In the genomic region with DNA sequence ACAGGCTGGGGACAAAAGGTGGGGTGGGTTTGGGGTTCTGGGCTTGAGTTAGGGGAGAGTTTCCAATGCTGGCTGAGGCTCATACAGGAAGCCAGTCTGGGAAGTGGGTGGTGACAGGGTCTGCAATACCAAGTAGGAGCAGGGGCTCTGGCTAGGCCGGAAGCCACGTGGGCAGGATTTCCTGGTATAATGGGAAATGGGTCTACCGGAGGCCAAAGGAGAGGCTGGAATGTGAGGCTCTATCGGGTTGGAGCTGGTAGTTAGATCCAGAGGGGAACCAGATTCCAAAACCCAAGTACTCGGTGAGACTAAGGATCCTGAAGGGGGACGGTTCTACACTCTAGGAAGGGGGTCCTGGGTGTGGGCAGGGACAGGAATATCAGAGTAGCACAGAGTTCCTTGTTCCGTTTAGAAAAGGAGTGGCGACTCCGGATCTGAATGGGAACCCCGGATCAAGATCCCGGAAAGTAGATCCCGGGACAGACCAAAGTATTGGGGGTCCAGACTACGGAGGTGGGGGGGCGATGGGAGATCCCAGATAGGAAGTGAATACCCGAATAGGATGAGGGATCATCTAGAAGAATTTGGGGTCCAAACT, we compare ENCODE assay signal across 8 cellular contexts. TPM values are rescaled to one million over a fixed set of nuclear protein-coding genes. Genes with fewer than 3 reads are reported as not detected.
A peak's percentile ranks its signal among the peaks of the same experiment; 100 is the strongest.
DNase-seq lines count a peak whose midpoint lies in the region; ATAC-seq, FAIRE-seq and TF ChIP-seq lines count a peak whose summit lies in the region.

No MANE protein-coding gene starts in this region.

- no peaks in the 10 kb centered on the region for H3K36me3 Mint-ChIP-seq in type B pancreatic cell

- CTCF ChIA-PET in GM12878 (lab: Yijun Ruan, JAX): interaction anchor here (0.6 to 28.5 kb wide), 6 partner anchors 12 to 299 kb away, joined by 4 to 1053 read pairs (median 12); partner anchors contain the start of gene PDE4A

- DNase-seq in Jurkat, Clone E6-1 (ENCODE audit: low read depth, low spot score): no peak
- DNase-seq in GM12878 (ENCODE audit: low read depth, low spot score): no peak
- peak; percentile 50 for DNase-seq in left kidney (ENCODE audit: low read depth, low spot score)
- DNase-seq in type B pancreatic cell (ENCODE audit: extremely low spot score, unreplicated experiment): no peak
- no peak for DNase-seq in activated CD8-positive, alpha-beta memory T cell treated with anti-CD3 and anti-CD28 coated beads, Interleukin-2, amount 50 U/mL, for 4 hours
- DNase-seq in midbrain (lab: John Stamatoyannopoulos, UW): no peak

- peak overlapping the region; percentile 91 for H3K4me2 ChIP-seq in GM12878 (ENCODE audit: control insufficient read depth, insufficient read depth)

- TF ChIP-seq CTCF in C4-2B (conservative IDR thresholded peaks at IDR 0.05) (no peak), GM12878 (IDR thresholded peaks at IDR 0.05 in 2 of 3, conservative IDR thresholded peaks at IDR 0.05 in 1 of 3; ENCODE audit: control insufficient read depth in 2 of 3, extremely low read depth in 1 of 3, insufficient read depth in 1 of 3, low read depth in 3 of 3, low read length in 3 of 3) (no peak), type B pancreatic cell (conservative IDR thresholded peaks at IDR 0.05) (no peak)

- POLR2A ChIA-PET in GM12878 (lab: Charles Lee): interaction anchor here (0.8 to 8.3 kb wide), 6 partner anchors 16 to 305 kb away, joined by 3 to 122 read pairs (median 4); partner anchors contain the start of genes ICAM1, ICAM5 and PDE4A

- no peaks in the 10 kb centered on the region for H3K9me3 ChIP-seq in GM12878 (replicated peaks; ENCODE audit: control insufficient read depth, insufficient read depth, low read length)

- H3K27ac ChIP-seq in C4-2B (peak overlapping the region; percentile 87), GM12878 (ENCODE audit: control insufficient read depth, insufficient read depth) (peak overlapping the region; percentile 82)

- H3K4me3 ChIP-seq in Jurkat, Clone E6-1 (ENCODE audit: low read length): peak overlapping the region; percentile 99
- H3K4me3 ChIP-seq in GM12878: peak overlapping the region; percentile 95

- H3K36me3 ChIP-seq in GM12878 (ENCODE audit: control insufficient read depth in 2 of 2, insufficient read depth in 2 of 2, low read length in 1 of 2): peaks cover 0 to 4% of the 10 kb centered on the region in 2 experiments; a peak in 3 of 4 replicates

- in situ Hi-C loops in GM12878 (cut with MboI): no loop called here

- no peak for TF ChIP-seq POLR2A in GM12878 (IDR thresholded peaks at IDR 0.05; ENCODE audit: low read depth, low read length)

- peaks cover 18% of the 10 kb centered on the region for H3K4me1 Mint-ChIP-seq in type B pancreatic cell (ENCODE audit: unreplicated experiment)

- no peak for FAIRE-seq in GM12878 (lab: Jason Lieb, UNC)

- peak overlapping the region; percentile 95 for H3K4me3 Mint-ChIP-seq in type B pancreatic cell

- no peak for TF ChIP-seq RAD21 in GM12878 (IDR thresholded peaks at IDR 0.05; ENCODE audit: insufficient read depth, low read depth, low read length)

- H3K9me3 Mint-ChIP-seq in type B pancreatic cell: no peaks in the 10 kb centered on the region

- TF ChIP-seq EP300 in GM12878 (IDR thresholded peaks at IDR 0.05; ENCODE audit: borderline replicate concordance in 1 of 2, control insufficient read depth in 1 of 2, low read depth in 2 of 2, low read length in 2 of 2): no peak

- peaks cover 27% of the 10 kb centered on the region for H3K4me1 ChIP-seq in GM12878 (ENCODE audit: control insufficient read depth, insufficient read depth, low read length)

- H3K9ac ChIP-seq in GM12878 (ENCODE audit: control insufficient read depth, insufficient read depth, low read length): peak overlapping the region; percentile 94

- no peak overlapping the region for H2AFZ ChIP-seq in GM12878 (ENCODE audit: control insufficient read depth, low read depth, low read length)

- WGBS in GM12878 (ENCODE audit: insufficient coverage, insufficient replicate concordance, low lambda C conversion rate, missing lambda C conversion rate): 2% methylated on average over 15 of the region's 15 CpGs

- intact Hi-C loops in GM12878 (cut with micrococcal nuclease; ENCODE audit: unreplicated experiment): loop anchor here (1.0 to 10.0 kb wide), 4 partner anchors 22 to 165 kb away; partner anchors contain the start of genes CDKN2D, KEAP1, KRI1 and TYK2

- no TSS peak for BruUV-seq in GM12878 (replicated peaks; lab: Mats Ljungman, UMichigan)

- peaks cover 0 to 3% of the 10 kb centered on the region in 2 experiments; a peak in 2 of 4 replicates for H3K27me3 ChIP-seq in GM12878 (replicated peaks in 1 of 2; ENCODE audit: control insufficient read depth in 2 of 2, insufficient read depth in 2 of 2, low read length in 1 of 2)

- RAD21 ChIA-PET in GM12878 (lab: Charles Lee; ENCODE audit: unreplicated experiment): interaction anchor here (1.2 to 7.8 kb wide), 5 partner anchors 15 to 142 kb away, joined by 3 to 209 read pairs (median 14); partner anchors contain the start of genes ICAM1 and PDE4A

- no peak for ATAC-seq in GM12878
- no peak for ATAC-seq in GM19463 (IDR thresholded peaks at IDR 0.05; ENCODE audit: unreplicated experiment)

- SMC1A ChIA-PET in GM12878 (lab: Charles Lee; ENCODE audit: uncharacterized antibody, unreplicated experiment): interaction anchor here (1.0 to 7.4 kb wide), 4 partner anchors 10 to 143 kb away, joined by 4 to 124 read pairs (median 8); no protein-coding TSS in a partner anchor

- H3K27ac Mint-ChIP-seq in type B pancreatic cell: peak overlapping the region; percentile 96

- peaks cover 50% of the 10 kb centered on the region for H3K79me2 ChIP-seq in GM12878 (ENCODE audit: control insufficient read depth, insufficient read depth, low read length)

- 0 out of 2 replicates have a peak, but pooled peaks cover 3% of the 10 kb centered on the region for H4K20me1 ChIP-seq in GM12878 (ENCODE audit: control insufficient read depth, insufficient read depth)

- H3K27me3 Mint-ChIP-seq in type B pancreatic cell: peaks cover 31% of the 10 kb centered on the region

RNA-seq across cellular contexts. Expression of gene CDC37, which starts 0.8 kb away (rescaled TPM):
- polyA plus RNA-seq in Jurkat, Clone E6-1 (2012; ENCODE audit: insufficient read depth, insufficient read length): 232 TPM
- total RNA-seq in GM12878 (2013; cell fraction: nucleolus; rRNA removed): 43.2 and 59.3 TPM in 2 replicates
- 179 and 197 TPM in 2 replicates for total RNA-seq in GM12878 (2014; rRNA removed)
- total RNA-seq in GM12878 (2014; rRNA removed; fragmentation: Illumina TruSeq; extraction: Trizol): 110 and 117 TPM in 2 replicates
- 144 and 155 TPM in 2 replicates for total RNA-seq in GM12878 (2021)
- polyA plus RNA-seq in GM12878 (2011; ENCODE audit: low read depth): 84.0 TPM
- 140 and 200 TPM in 2 replicates for polyA plus RNA-seq in GM12878 (2011; rRNA removed)
- 211 and 322 TPM in 2 replicates for polyA plus RNA-seq in GM12878 (2011; cell fraction: cytosol; rRNA removed)
- polyA plus RNA-seq in GM12878 (2011; cell fraction: nucleus; rRNA removed): 421 and 498 TPM in 2 replicates
- polyA plus RNA-seq in GM12878 (2012): 146 and 163 TPM in 2 replicates
- 50.7 and 105 TPM in 2 replicates for polyA plus RNA-seq in GM12878 (2014; fragmentation: Illumina TruSeq; extraction: Trizol)
- polyA plus RNA-seq in GM12878 (2014; fragmentation: Nextera tagmentation; extraction: Ambion mirVana): 1 to 10 TPM; 4.7 to 8.8 TPM
- polyA plus RNA-seq in GM12878 (2014; rRNA removed): 265 and 297 TPM in 2 replicates
- 100 to 1,000 TPM; 255 to 262 TPM for polyA plus RNA-seq in GM12878 (2016; fragmentation: Nextera tagmentation; extraction: Ambion mirVana)
- polyA minus RNA-seq in GM12878 (2011; rRNA and poly(A)+ RNA removed): 76.0 and 82.1 TPM in 2 replicates
- 42.4 and 45.5 TPM in 2 replicates for polyA minus RNA-seq in GM12878 (2011; cell fraction: cytosol; rRNA and poly(A)+ RNA removed)
- polyA minus RNA-seq in GM12878 (2011; cell fraction: nucleus; rRNA and poly(A)+ RNA removed): 22.4 and 40.0 TPM in 2 replicates
- total RNA-seq in type B pancreatic cell (ENCODE audit: low replicate concordance): 125 and 126 TPM in 2 replicates

RNA-seq across cellular contexts. Expression of gene PDE4A, which starts 17.8 kb away (rescaled TPM):
- 10.0 TPM for polyA plus RNA-seq in Jurkat, Clone E6-1 (2012; ENCODE audit: insufficient read depth, insufficient read length)
- 7.4 and 7.7 TPM in 2 replicates for total RNA-seq in GM12878 (2013; cell fraction: nucleolus; rRNA removed)
- total RNA-seq in GM12878 (2014; rRNA removed) (1.6 and 1.9 TPM in 2 replicates), GM12878 (2014; rRNA removed; fragmentation: Illumina TruSeq; extraction: Trizol) (1.7 and 1.9 TPM in 2 replicates), GM12878 (2021) (11.1 and 13.3 TPM in 2 replicates), type B pancreatic cell (ENCODE audit: low replicate concordance) (0.90 and 1.6 TPM in 2 replicates)
- 6.4 TPM for polyA plus RNA-seq in GM12878 (2011; ENCODE audit: low read depth)
- polyA plus RNA-seq in GM12878 (2011; rRNA removed) (2.7 and 4.8 TPM in 2 replicates), GM12878 (2014; fragmentation: Illumina TruSeq; extraction: Trizol) (3.5 and 5.0 TPM in 2 replicates), GM12878 (2014; fragmentation: Nextera tagmentation; extraction: Ambion mirVana) (under 1 TPM; 0.24 to 0.46 TPM), GM12878 (2014; rRNA removed) (7.1 and 7.9 TPM in 2 replicates), GM12878 (2016; fragmentation: Nextera tagmentation; extraction: Ambion mirVana) (1 to 10 TPM; 7.4 to 8.1 TPM)
- 8.4 and 9.3 TPM in 2 replicates for polyA plus RNA-seq in GM12878 (2011; cell fraction: cytosol; rRNA removed)
- 11.0 and 16.0 TPM in 2 replicates for polyA plus RNA-seq in GM12878 (2011; cell fraction: nucleus; rRNA removed)
- 14.3 and 15.7 TPM in 2 replicates for polyA plus RNA-seq in GM12878 (2012)
- 7.7 and 10.3 TPM in 2 replicates for polyA minus RNA-seq in GM12878 (2011; rRNA and poly(A)+ RNA removed)
- 7.8 and 9.2 TPM in 2 replicates for polyA minus RNA-seq in GM12878 (2011; cell fraction: cytosol; rRNA and poly(A)+ RNA removed)
- polyA minus RNA-seq in GM12878 (2011; cell fraction: nucleus; rRNA and poly(A)+ RNA removed): 3.5 TPM in 2 replicates

RNA-seq across cellular contexts. Expression of gene TYK2, which starts 22.2 kb away (rescaled TPM):
- polyA plus RNA-seq in Jurkat, Clone E6-1 (2012; ENCODE audit: insufficient read depth, insufficient read length): 195 TPM
- 483 and 545 TPM in 2 replicates for total RNA-seq in GM12878 (2013; cell fraction: nucleolus; rRNA removed)
- total RNA-seq in GM12878 (2014; rRNA removed) (235 and 304 TPM in 2 replicates), GM12878 (2014; rRNA removed; fragmentation: Illumina TruSeq; extraction: Trizol) (145 and 164 TPM in 2 replicates), GM12878 (2021) (267 and 297 TPM in 2 replicates), type B pancreatic cell (ENCODE audit: low replicate concordance) (96.6 and 131 TPM in 2 replicates)
- 148 TPM for polyA plus RNA-seq in GM12878 (2011; ENCODE audit: low read depth)
- polyA plus RNA-seq in GM12878 (2011; rRNA removed) (62.0 and 127 TPM in 2 replicates), GM12878 (2014; fragmentation: Illumina TruSeq; extraction: Trizol) (80.2 and 185 TPM in 2 replicates), GM12878 (2014; fragmentation: Nextera tagmentation; extraction: Ambion mirVana) (10 to 100 TPM; 36.4 to 66.9 TPM), GM12878 (2014; rRNA removed) (364 and 387 TPM in 2 replicates), GM12878 (2016; fragmentation: Nextera tagmentation; extraction: Ambion mirVana) (100 to 1,000 TPM; 172 to 186 TPM)
- polyA plus RNA-seq in GM12878 (2011; cell fraction: cytosol; rRNA removed): 171 and 227 TPM in 2 replicates
- 997 and 1,420 TPM in 2 replicates for polyA plus RNA-seq in GM12878 (2011; cell fraction: nucleus; rRNA removed)
- 217 and 288 TPM in 2 replicates for polyA plus RNA-seq in GM12878 (2012)
- 58.7 and 148 TPM in 2 replicates for polyA minus RNA-seq in GM12878 (2011; rRNA and poly(A)+ RNA removed)
- polyA minus RNA-seq in GM12878 (2011; cell fraction: cytosol; rRNA and poly(A)+ RNA removed): 70.7 and 98.7 TPM in 2 replicates
- polyA minus RNA-seq in GM12878 (2011; cell fraction: nucleus; rRNA and poly(A)+ RNA removed): 78.8 and 145 TPM in 2 replicates
